ENCODE assay signal across 8 cellular contexts in the genomic region with DNA sequence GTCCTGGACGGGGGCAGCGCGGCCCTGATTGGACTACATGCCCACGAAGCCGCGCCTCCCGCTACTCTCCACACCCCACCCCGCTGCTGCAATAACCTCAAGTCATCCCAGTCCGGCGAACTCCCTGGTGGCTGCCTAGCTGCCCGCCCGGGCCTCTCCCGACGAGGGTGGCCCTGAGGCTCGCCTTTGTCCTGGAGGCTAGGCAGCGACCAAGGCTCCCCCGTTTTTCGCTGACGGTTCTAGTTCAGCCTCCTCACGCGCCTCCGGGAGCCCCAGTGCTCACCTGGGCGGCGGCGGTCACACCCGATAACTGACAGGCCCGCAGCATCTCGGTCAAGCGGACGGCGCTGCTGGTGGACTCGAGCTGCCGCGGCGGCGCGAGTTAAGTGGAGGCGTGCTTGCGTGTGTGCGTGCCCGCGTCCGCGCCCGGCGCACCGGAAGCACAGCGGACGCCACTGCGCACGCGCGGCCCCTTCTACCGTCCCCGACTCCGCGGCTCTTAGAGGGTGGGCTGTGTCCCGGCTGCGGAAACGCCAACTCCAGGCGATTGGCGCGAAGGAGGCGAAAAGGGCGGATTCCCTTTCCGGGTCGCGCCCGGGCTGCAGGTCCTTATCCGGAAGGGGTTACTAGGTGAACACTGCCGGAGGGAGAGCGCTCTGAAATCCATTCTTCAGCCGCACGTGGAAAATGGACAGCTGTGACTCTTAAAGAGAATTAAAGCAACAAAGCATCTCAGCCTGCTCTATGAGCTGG. TPM values are rescaled to one million over a fixed set of nuclear protein-coding genes. Genes with fewer than 3 reads are reported as not detected.
DNase-seq lines count a peak whose midpoint lies in the region; ATAC-seq lines count a peak whose summit lies in the region.

A gene (minus strand): TSS at position 408 of the 753 bp plus-strand sequence. CDS start 80 bp downstream, at position 328.

- H3K4me1 Mint-ChIP-seq in activated CD8-positive, alpha-beta memory T cell treated with anti-CD3 and anti-CD28 coated beads, Interleukin-2, amount 10 ng/mL, durations not matched to agents 7 days and 5 days: peaks cover 53% of the 10 kb centered on the region

- no peaks in the 10 kb centered on the region for H3K9me3 ChIP-seq in endocrine pancreas (ENCODE audit: control insufficient read depth, low read length)

- no peaks in the 10 kb centered on the region for H3K27me3 ChIP-seq in endocrine pancreas (ENCODE audit: control insufficient read depth, insufficient read depth, low read length)

- peak within 1 kb of the TSS; percentile 96 for H3K27ac Mint-ChIP-seq in activated CD8-positive, alpha-beta memory T cell treated with anti-CD3 and anti-CD28 coated beads, Interleukin-2, amount 10 ng/mL, durations not matched to agents 7 days and 5 days

- H3K4me3 Mint-ChIP-seq in activated CD8-positive, alpha-beta memory T cell treated with anti-CD3 and anti-CD28 coated beads, Interleukin-2, amount 10 ng/mL, durations not matched to agents 7 days and 5 days: peak within 1 kb of the TSS; percentile 95

- peaks cover 19% of the 10 kb centered on the region for H3K4me1 ChIP-seq in endocrine pancreas (ENCODE audit: control insufficient read depth, insufficient read depth, low read length)

- DNase-seq in COLO668 (lab: John Stamatoyannopoulos, UW; ENCODE audit: unreplicated experiment) (peak; percentile 98), HT1080 (ENCODE audit: low read depth) (peak; percentile 97), NOMO-1 treated with DMSO at 0.1 percent for 48 hours (lab: John Stamatoyannopoulos, UW; ENCODE audit: unreplicated experiment) (peak; percentile 96), mesenteric fat pad (ENCODE audit: low spot score) (peak; percentile 99)
- DNase-seq in activated CD8-positive, alpha-beta memory T cell treated with anti-CD3 and anti-CD28 coated beads, Interleukin-2, amount 10 ng/mL, durations not matched to agents 7 days and 5 days: peak; percentile 97
- peak; percentile 93 for DNase-seq in stimulated activated CD8-positive, alpha-beta memory T cell treated with anti-CD3 and anti-CD28 coated beads, Interleukin-15, amount 100 ng/mL, for 24 hours (ENCODE audit: low read depth)

- H3K9ac ChIP-seq in endocrine pancreas (ENCODE audit: control insufficient read depth, insufficient read depth, low read length): peak within 1 kb of the TSS; percentile 97

- peak within 1 kb of the TSS; percentile 93 for H3K4me3 ChIP-seq in endocrine pancreas (ENCODE audit: control insufficient read depth, insufficient read depth, low read length)

- H3K27me3 Mint-ChIP-seq in activated CD8-positive, alpha-beta memory T cell treated with anti-CD3 and anti-CD28 coated beads, Interleukin-2, amount 10 ng/mL, durations not matched to agents 7 days and 5 days: no peaks in the 10 kb centered on the region

- CTCF ChIA-PET in activated CD8-positive, alpha-beta memory T cell treated with anti-CD3 and anti-CD28 coated beads, Interleukin-2, amount 10 ng/mL, durations not matched to agents 7 days and 5 days (lab: Charles Lee): interaction anchor here (0.7 to 3.0 kb wide), 3 partner anchors 10 to 38 kb away, joined by 4 to 10 read pairs (median 5); no protein-coding TSS in a partner anchor

- peaks cover 26% of the 10 kb centered on the region for H3K36me3 Mint-ChIP-seq in activated CD8-positive, alpha-beta memory T cell treated with anti-CD3 and anti-CD28 coated beads, Interleukin-2, amount 10 ng/mL, durations not matched to agents 7 days and 5 days

- no peaks in the 10 kb centered on the region for H3K9me3 Mint-ChIP-seq in activated CD8-positive, alpha-beta memory T cell treated with anti-CD3 and anti-CD28 coated beads, Interleukin-2, amount 10 ng/mL, durations not matched to agents 7 days and 5 days (ENCODE audit: low read depth)

- ATAC-seq in GM21360 (IDR thresholded peaks at IDR 0.05; ENCODE audit: unreplicated experiment): peak; percentile 75
- peak; percentile 93 for ATAC-seq in activated CD8-positive, alpha-beta memory T cell treated with anti-CD3 and anti-CD28 coated beads, Interleukin-2, amount 10 ng/mL, durations not matched to agents 7 days and 5 days

- no peaks in the 10 kb centered on the region for H3K36me3 ChIP-seq in endocrine pancreas (ENCODE audit: control insufficient read depth, insufficient read depth, low read length)

RNA-seq across cellular contexts. Expression of the gene that starts here (rescaled TPM):
- 86.3 and 94.1 TPM in 2 replicates for total RNA-seq in HT1080 (2014; rRNA removed; shearing (Covaris generic))
- 89.6 and 107 TPM in 2 replicates for polyA plus RNA-seq in HT1080 (2015; cell fraction: cytosol; rRNA removed)
- polyA plus RNA-seq in HT1080 (2015; cell fraction: nucleus; rRNA removed): 191 and 195 TPM in 2 replicates
- total RNA-seq in activated CD8-positive, alpha-beta memory T cell treated with anti-CD3 and anti-CD28 coated beads, Interleukin-2, amount 10 ng/mL, durations not matched to agents 7 days and 5 days: 100 to 1,000 TPM; 130 to 162 TPM
- 85.2 TPM for total RNA-seq in mesenteric fat pad

Comparison
In these comparisons a context has a peak if more than half of its experiments do, and no peak if none do; other contexts are left out.
1. Peak in every context shown above with its lines: DNase-seq, ATAC-seq and H3K4me3 ChIP-seq.